1 cellular context compared by ENCODE assay signal in genomic region chr6:169828176-169828575, GRCh38.
TF ChIP-seq lines count a peak whose summit lies in the region.

No MANE protein-coding gene starts in this region.

TF ChIP-seq in GM23338, 12 proteins besides CTCF, POLR2A, EP300 and RAD21 (continued from another document):
- TF ChIP-seq ETS1 (IDR thresholded peaks at IDR 0.05) (no peak), ZNF462 (CRISPR knock-in tag; IDR thresholded peaks at IDR 0.05) (no peak)
